ENCODE assay signal across 15 cellular contexts in genomic region chr12:110592078-110592477, GRCh38. TPM values are rescaled to one million over a fixed set of nuclear protein-coding genes. Genes with fewer than 3 reads are reported as not detected.
DNase-seq lines count a peak whose midpoint lies in the region; ATAC-seq, FAIRE-seq and TF ChIP-seq lines count a peak whose summit lies in the region.
"Had no signal": no experiment of that assay in that cellular context is flagged by ENCODE, and none has a peak within 500 bp of the region (broad histone marks: within the 10 kb centered on the region; RNA-seq: fewer than 3 reads in every experiment).

No MANE protein-coding gene starts in this region.

- no peak for TF ChIP-seq RAD21 in K562 (CRISPR knock-in tag; conservative IDR thresholded peaks at IDR 0.05 in 1 of 2, IDR thresholded peaks at IDR 0.05 in 1 of 2)

- CTCF ChIA-PET in K562 (lab: Yijun Ruan, JAX; ENCODE audit: low intra/inter-chr PET ratio), result interaction anchor here (0.6 kb wide), 1 partner anchor 14 kb away, joined by 3 read pairs; no protein-coding TSS in a partner anchor

- H2AFZ ChIP-seq in K562 (ENCODE audit: low read depth, low read length), result peak overlapping the region; percentile 18; the same call in 1 of the 2 replicates

- WGBS in heart left ventricle, 4 donors, result 90 to 97% (median 95%) methylated on average over 5 of the region's 5 CpGs
- WGBS in K562 (ENCODE audit: insufficient coverage, low coverage, missing lambda C conversion rate), result 78% methylated on average over 5 of the region's 5 CpGs
- 40 to 72% methylated on average over 1 to 5 of the region's 5 CpGs for WGBS in transverse colon (ENCODE audit: low coverage in 1 of 2), 2 donors

- H3K4me1 ChIP-seq in heart left ventricle (peaks cover 0 to 25% (median 10%) of the 10 kb centered on the region in 12 donors), K562 (replicated peaks in 1 of 2; ENCODE audit: control insufficient read depth in 2 of 2, insufficient read depth in 2 of 2, low read length in 2 of 2) (peaks cover 0 to 6% of the 10 kb centered on the region in 2 experiments; a peak in 4 of 5 replicates), muscle layer of duodenum (ENCODE audit: control insufficient read depth in 1 of 2, insufficient read depth in 2 of 2, low read length in 2 of 2) (peaks cover 9 to 12% of the 10 kb centered on the region in 2 donors), transverse colon (peaks cover 10 to 22% (median 17%) of the 10 kb centered on the region in 4 donors)
- H3K4me1 ChIP-seq: prostate gland had no signal

- H3K9me3 ChIP-seq in heart left ventricle (no peaks in the 10 kb centered on the region), K562 (replicated peaks; ENCODE audit: control insufficient read depth, insufficient read depth, low read depth, low read length) (no peaks in the 10 kb centered on the region), muscle layer of duodenum (ENCODE audit: control insufficient read depth in 1 of 2, low read length in 2 of 2) (no peaks in the 10 kb centered on the region), transverse colon (no peaks in the 10 kb centered on the region)
- H3K9me3 ChIP-seq: prostate gland, tibial artery had no signal

- no peak for TF ChIP-seq CTCF in heart left ventricle (IDR thresholded peaks at IDR 0.05)
- TF ChIP-seq CTCF in K562 (IDR thresholded peaks at IDR 0.05 in 2 of 3, conservative IDR thresholded peaks at IDR 0.05 in 1 of 3; ENCODE audit: insufficient read depth in 2 of 3, low read depth in 1 of 3, low read length in 3 of 3), result no peak
- TF ChIP-seq CTCF in transverse colon (IDR thresholded peaks at IDR 0.05), result no peak

- no peak overlapping the region for H3K4me2 ChIP-seq in K562 (ENCODE audit: insufficient read depth, low read length)

- TF ChIP-seq EP300 in K562 (IDR thresholded peaks at IDR 0.05; ENCODE audit: low read length) (no peak), transverse colon (IDR thresholded peaks at IDR 0.05; ENCODE audit: low read depth) (no peak)

- in situ Hi-C loops in K562 (cut with MboI) (loop anchor here (10.0 kb wide), 1 partner anchor 497 kb away; no protein-coding TSS in a partner anchor), transverse colon (cut with MboI; ENCODE audit: low pct_ligation_motif_present in 1 of 4, low pct_unique_long_range_greater_than_20kb in 1 of 4, low sequenced_read_pairs in 3 of 4) (no loop called here)

- H3K27ac ChIP-seq in heart left ventricle (peak overlapping the region in 9 of 12 donors; percentile 27 to 85 (median 51)), K562 (ENCODE audit: extremely low read depth, low read depth, low read length) (no peak overlapping the region; the same call in 2 of the 3 replicates), muscle layer of duodenum (ENCODE audit: low read length) (peak overlapping the region; percentile 64), transverse colon (peak overlapping the region; percentile 75 to 88 (median 81))
- H3K27ac ChIP-seq: epithelial cell of prostate had no signal

- no TSS peak for BruUV-seq in K562 (replicated peaks; lab: Mats Ljungman, UMichigan)

- no peak overlapping the region for H3K9ac ChIP-seq in K562 (ENCODE audit: insufficient read depth in 1 of 2, low read depth in 2 of 2, low read length in 2 of 2)

- no peaks in the 10 kb centered on the region for H4K20me1 ChIP-seq in K562 (replicated peaks; ENCODE audit: control insufficient read depth, insufficient read depth, low read length)

- H3K27me3 ChIP-seq in heart left ventricle (no peaks in the 10 kb centered on the region), K562 (ENCODE audit: control insufficient read depth in 2 of 2, insufficient read depth in 2 of 2, low read length in 2 of 2) (no peaks in the 10 kb centered on the region), muscle layer of duodenum (ENCODE audit: low read depth, low read length) (no peaks in the 10 kb centered on the region), transverse colon (no peaks in the 10 kb centered on the region)
- H3K27me3 ChIP-seq: tibial artery had no signal

- no peak for ATAC-seq in heart left ventricle
- no peak for ATAC-seq in left ventricle myocardium superior
- no peak for ATAC-seq in K562
- no peak for ATAC-seq in GM18517 (IDR thresholded peaks at IDR 0.05; ENCODE audit: unreplicated experiment)
- ATAC-seq in GM18909 (IDR thresholded peaks at IDR 0.05; ENCODE audit: poor library complexity, unreplicated experiment), result no peak

- intact Hi-C loops in heart left ventricle (cut with DNase I), result no loop called here
- intact Hi-C loops in left ventricle myocardium superior (cut with micrococcal nuclease), result no loop called here
- intact Hi-C loops in K562 (cut with micrococcal nuclease), result no loop called here
- intact Hi-C loops in transverse colon (cut with DNase I; ENCODE audit: low total_unique reads), result loop anchor here (5.0 kb wide), 1 partner anchor 75 kb away; no protein-coding TSS in a partner anchor

- no peak for TF ChIP-seq POLR2A in heart left ventricle (IDR thresholded peaks at IDR 0.05)
- no peak for TF ChIP-seq POLR2A in K562 (conservative IDR thresholded peaks at IDR 0.05)
- no peak for TF ChIP-seq POLR2A in transverse colon (IDR thresholded peaks at IDR 0.05)

- H3K36me3 ChIP-seq in heart left ventricle, result no peaks in the 10 kb centered on the region
- H3K36me3 ChIP-seq in K562 (ENCODE audit: control insufficient read depth, insufficient read depth, low read length), result no peaks in the 10 kb centered on the region
- no peaks in the 10 kb centered on the region for H3K36me3 ChIP-seq in muscle layer of duodenum (ENCODE audit: control insufficient read depth in 1 of 2, insufficient read depth in 2 of 2, low read length in 2 of 2)
- no peaks in the 10 kb centered on the region for H3K36me3 ChIP-seq in transverse colon
- H3K36me3 ChIP-seq: prostate gland, tibial artery had no signal

- DNase-seq in heart left ventricle (no peak), left ventricle myocardium superior (no peak), K562 (ENCODE audit: extremely low read depth in 1 of 4, low spot score in 3 of 4) (no peak), transverse colon (no peak), NOMO-1 (lab: John Stamatoyannopoulos, UW; ENCODE audit: unreplicated experiment in 2 of 2) (no peak)
- DNase-seq: anterior cingulate cortex, immature natural killer cell, NCI-H526 treated with DMSO at 0.1 percent for 48 hours, tibial artery had no signal

- no peaks in the 10 kb centered on the region for H3K9me1 ChIP-seq in K562 (ENCODE audit: control insufficient read depth, insufficient read depth, low read length)

- POLR2A ChIA-PET in K562 (lab: Yijun Ruan, JAX), result interaction anchor here (0.6 kb wide), 1 partner anchor 302 kb away, joined by 3 read pairs; no protein-coding TSS in a partner anchor

- H3K4me3 ChIP-seq in heart left ventricle (no peak overlapping the region), K562 (no peak overlapping the region), muscle layer of duodenum (ENCODE audit: low read depth in 1 of 2, low read length in 2 of 2) (no peak overlapping the region), transverse colon (no peak overlapping the region)
- H3K4me3 ChIP-seq: prostate gland, tibial artery had no signal

- H3K79me2 ChIP-seq in K562 (ENCODE audit: control insufficient read depth, insufficient read depth, low read length), result no peaks in the 10 kb centered on the region

- FAIRE-seq in K562 (lab: Jason Lieb, UNC), result no peak
- FAIRE-seq: colon had no signal

TF ChIP-seq in K562, 482 proteins besides CTCF, POLR2A, EP300 and RAD21 (continues in another document):
- no peak for TF ChIP-seq ZNF184 (CRISPR knock-in tag; IDR thresholded peaks at IDR 0.05)

RNA-seq across cellular contexts. Expression of gene PPTC7, which starts 9.0 kb away (rescaled TPM):
- total RNA-seq in heart left ventricle (100 to 1,000 TPM in 1 of 9 donors, 10 to 100 TPM in 8; 47.5 to 113 (median 72.7) TPM), left ventricle myocardium superior (124 TPM), K562 (2014; rRNA removed) (5.3 and 5.4 TPM in 2 replicates), K562 (2014; rRNA removed; fragmentation: Illumina TruSeq; extraction: Trizol) (11.9 and 12.1 TPM in 2 replicates), K562 (2015; rRNA removed; fragmentation: Illumina TruSeq; extraction: Trizol) (7.6 and 8.0 TPM in 2 replicates), K562 (2021) (19.3 and 21.8 TPM in 2 replicates), transverse colon (10 to 100 TPM; 25.3 to 36.4 (median 27.1) TPM)
- polyA plus RNA-seq in heart left ventricle (10 to 100 TPM; 26.6 to 53.1 TPM), K562 (2011; rRNA removed) (21.6 and 23.1 TPM in 2 replicates), K562 (2014; fragmentation: Illumina TruSeq; extraction: Trizol) (18.2 and 19.5 TPM in 2 replicates), K562 (2014; fragmentation: Nextera tagmentation; extraction: Ambion mirVana) (1 to 10 TPM; 2.6 to 4.7 TPM), K562 (2014; rRNA removed) (15.2 and 16.9 TPM in 2 replicates)
- total RNA-seq in K562 (2011; cell fraction: chromatin; rRNA removed; ENCODE audit: low replicate concordance), result 18.9 and 40.1 TPM in 2 replicates
- 12.0 and 15.0 TPM in 2 replicates for total RNA-seq in K562 (2011; cell fraction: nucleolus; rRNA removed)
- total RNA-seq in K562 (2011; cell fraction: nucleoplasm; rRNA removed), result 29.2 and 51.3 TPM in 2 replicates
- polyA plus RNA-seq in K562 (2011; cell fraction: cytosol; rRNA removed), result 7.9 and 14.3 TPM in 2 replicates
- 17.9 and 24.3 TPM in 2 replicates for polyA plus RNA-seq in K562 (2011; cell fraction: nucleus; rRNA removed)
- polyA plus RNA-seq in K562 (2012), result 13.8 and 15.4 TPM in 2 replicates
- 36.0 and 39.7 TPM in 2 replicates for polyA minus RNA-seq in K562 (2011; rRNA and poly(A)+ RNA removed)
- 14.9 and 17.1 TPM in 2 replicates for polyA minus RNA-seq in K562 (2011; cell fraction: cytosol; rRNA and poly(A)+ RNA removed)
- 11.0 and 20.3 TPM in 2 replicates for polyA minus RNA-seq in K562 (2011; cell fraction: nucleus; rRNA and poly(A)+ RNA removed)

RNA-seq across cellular contexts. Expression of gene TCTN1, which starts 21.9 kb away (rescaled TPM):
- 10 to 100 TPM; 17.3 to 27.7 (median 20.2) TPM for total RNA-seq in heart left ventricle
- 10 to 100 TPM; 12.6 to 18.5 TPM for polyA plus RNA-seq in heart left ventricle
- total RNA-seq in left ventricle myocardium superior, result 25.5 TPM
- 16.6 and 18.2 TPM in 2 replicates for total RNA-seq in K562 (2011; cell fraction: chromatin; rRNA removed; ENCODE audit: low replicate concordance)
- total RNA-seq in K562 (2011; cell fraction: nucleolus; rRNA removed), result 8.3 and 13.5 TPM in 2 replicates
- 15.0 and 27.9 TPM in 2 replicates for total RNA-seq in K562 (2011; cell fraction: nucleoplasm; rRNA removed)
- total RNA-seq in K562 (2014; rRNA removed), result 5.1 and 5.5 TPM in 2 replicates
- total RNA-seq in K562 (2014; rRNA removed; fragmentation: Illumina TruSeq; extraction: Trizol), result 3.7 and 4.7 TPM in 2 replicates
- 5.1 and 6.3 TPM in 2 replicates for total RNA-seq in K562 (2015; rRNA removed; fragmentation: Illumina TruSeq; extraction: Trizol)
- 3.8 and 4.0 TPM in 2 replicates for total RNA-seq in K562 (2021)
- polyA plus RNA-seq in K562 (2011; rRNA removed), result 11.4 and 12.5 TPM in 2 replicates
- 9.8 and 10.2 TPM in 2 replicates for polyA plus RNA-seq in K562 (2011; cell fraction: cytosol; rRNA removed)
- polyA plus RNA-seq in K562 (2011; cell fraction: nucleus; rRNA removed), result 26.2 and 26.6 TPM in 2 replicates
- 6.4 and 15.2 TPM in 2 replicates for polyA plus RNA-seq in K562 (2012)
- 4.2 and 5.7 TPM in 2 replicates for polyA plus RNA-seq in K562 (2014; fragmentation: Illumina TruSeq; extraction: Trizol)
- polyA plus RNA-seq in K562 (2014; fragmentation: Nextera tagmentation; extraction: Ambion mirVana), result under 1 TPM; 0.32 to 0.98 TPM
- polyA plus RNA-seq in K562 (2014; rRNA removed), result 3.7 and 7.2 TPM in 2 replicates
- polyA minus RNA-seq in K562 (2011; rRNA and poly(A)+ RNA removed), result 9.4 and 10.4 TPM in 2 replicates
- polyA minus RNA-seq in K562 (2011; cell fraction: cytosol; rRNA and poly(A)+ RNA removed), result 2.3 and 5.8 TPM in 2 replicates
- polyA minus RNA-seq in K562 (2011; cell fraction: nucleus; rRNA and poly(A)+ RNA removed), result 10.5 and 16.1 TPM in 2 replicates
- 10 to 100 TPM; 28.5 to 71.2 (median 35.1) TPM for total RNA-seq in transverse colon
